In genomic region chr12:71165780-71166179, GRCh38 we compare ENCODE assay signal across 1 cellular context. TPM values are rescaled to one million over a fixed set of nuclear protein-coding genes. Genes with fewer than 3 reads are reported as not detected.
"Had no signal": no experiment of that assay in that cellular context is flagged by ENCODE, and none has a peak within 500 bp of the region (broad histone marks: within the 10 kb centered on the region; RNA-seq: fewer than 3 reads in every experiment).

No MANE protein-coding gene starts in this region.

RNA-seq across cellular contexts. Expression of gene TSPAN8, which starts 8.0 kb away (rescaled TPM):
- total RNA-seq: M059J had no signal
